Comparison of ENCODE assay signal across 1 cellular context in the genomic region with DNA sequence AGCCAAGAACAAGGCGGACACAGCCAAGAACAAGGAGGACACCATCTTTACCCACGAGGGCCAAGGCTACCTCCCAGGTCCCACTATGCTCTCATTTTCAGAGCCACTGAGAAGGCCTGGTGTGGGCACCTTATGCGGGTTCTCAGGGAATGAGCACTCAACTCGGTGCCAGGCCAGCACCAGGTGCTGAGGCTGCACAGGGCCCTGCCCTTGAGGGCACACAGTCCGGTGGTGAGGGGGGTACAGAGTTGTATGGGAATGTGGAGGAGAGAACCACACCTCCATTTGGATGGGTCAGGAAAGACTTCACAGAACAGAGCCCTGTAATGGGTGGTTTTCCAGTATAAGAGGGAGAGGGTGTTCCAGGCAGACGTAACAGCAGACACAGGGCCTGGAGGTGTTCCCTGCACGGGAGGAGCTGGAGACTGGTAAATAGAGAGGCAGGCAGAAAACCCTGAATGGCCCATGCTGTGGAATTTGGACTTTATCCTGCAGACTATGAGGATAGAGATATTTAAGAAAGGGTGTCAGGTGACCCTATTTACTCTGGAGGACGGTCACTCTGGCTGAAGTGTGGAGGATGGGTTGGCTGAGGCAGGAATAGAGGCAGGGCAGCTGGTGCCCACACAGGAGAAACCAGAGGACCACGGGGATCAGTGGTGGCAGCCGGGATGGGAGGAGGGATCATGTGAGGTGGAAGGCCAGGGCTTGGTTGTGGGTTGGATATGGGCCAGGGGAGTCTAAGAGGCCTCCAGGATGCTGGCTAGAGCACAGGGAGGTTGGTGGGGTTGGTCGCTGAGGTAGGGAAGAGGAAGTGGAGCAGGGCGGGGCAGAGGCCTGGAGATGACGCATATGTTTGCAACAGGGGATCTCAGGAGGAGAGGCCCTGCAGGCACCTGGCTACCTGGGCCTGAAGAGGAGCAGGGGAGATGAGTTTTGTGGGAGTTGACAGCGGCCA.
TF ChIP-seq lines count a peak whose summit lies in the region.

No MANE protein-coding gene starts in this region.

TF ChIP-seq in GM12878, 131 proteins besides CTCF, POLR2A, EP300 and RAD21 (continued from another document):
- TF ChIP-seq, protein P1, sequence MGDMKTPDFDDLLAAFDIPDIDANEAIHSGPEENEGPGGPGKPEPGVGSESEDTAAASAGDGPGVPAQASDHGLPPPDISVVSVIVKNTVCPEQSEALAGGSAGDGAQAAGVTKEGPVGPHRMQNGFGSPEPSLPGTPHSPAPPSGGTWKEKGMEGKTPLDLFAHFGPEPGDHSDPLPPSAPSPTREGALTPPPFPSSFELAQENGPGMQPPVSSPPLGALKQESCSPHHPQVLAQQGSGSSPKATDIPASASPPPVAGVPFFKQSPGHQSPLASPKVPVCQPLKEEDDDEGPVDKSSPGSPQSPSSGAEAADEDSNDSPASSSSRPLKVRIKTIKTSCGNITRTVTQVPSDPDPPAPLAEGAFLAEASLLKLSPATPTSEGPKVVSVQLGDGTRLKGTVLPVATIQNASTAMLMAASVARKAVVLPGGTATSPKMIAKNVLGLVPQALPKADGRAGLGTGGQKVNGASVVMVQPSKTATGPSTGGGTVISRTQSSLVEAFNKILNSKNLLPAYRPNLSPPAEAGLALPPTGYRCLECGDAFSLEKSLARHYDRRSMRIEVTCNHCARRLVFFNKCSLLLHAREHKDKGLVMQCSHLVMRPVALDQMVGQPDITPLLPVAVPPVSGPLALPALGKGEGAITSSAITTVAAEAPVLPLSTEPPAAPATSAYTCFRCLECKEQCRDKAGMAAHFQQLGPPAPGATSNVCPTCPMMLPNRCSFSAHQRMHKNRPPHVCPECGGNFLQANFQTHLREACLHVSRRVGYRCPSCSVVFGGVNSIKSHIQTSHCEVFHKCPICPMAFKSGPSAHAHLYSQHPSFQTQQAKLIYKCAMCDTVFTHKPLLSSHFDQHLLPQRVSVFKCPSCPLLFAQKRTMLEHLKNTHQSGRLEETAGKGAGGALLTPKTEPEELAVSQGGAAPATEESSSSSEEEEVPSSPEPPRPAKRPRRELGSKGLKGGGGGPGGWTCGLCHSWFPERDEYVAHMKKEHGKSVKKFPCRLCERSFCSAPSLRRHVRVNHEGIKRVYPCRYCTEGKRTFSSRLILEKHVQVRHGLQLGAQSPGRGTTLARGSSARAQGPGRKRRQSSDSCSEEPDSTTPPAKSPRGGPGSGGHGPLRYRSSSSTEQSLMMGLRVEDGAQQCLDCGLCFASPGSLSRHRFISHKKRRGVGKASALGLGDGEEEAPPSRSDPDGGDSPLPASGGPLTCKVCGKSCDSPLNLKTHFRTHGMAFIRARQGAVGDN (IDR thresholded peaks at IDR 0.05): no peak
- TF ChIP-seq IKZF1 (conservative IDR thresholded peaks at IDR 0.05) (no peak), CREB1 (IDR thresholded peaks at IDR 0.05; ENCODE audit: low read depth) (no peak)
